In genomic region chr22:38697055-38697980, GRCh38 we compare ENCODE assay signal across 1 cellular context.
TF ChIP-seq lines count a peak whose summit lies in the region.

No MANE protein-coding gene starts in this region.

TF ChIP-seq in K562, 482 proteins besides CTCF, POLR2A, EP300 and RAD21 (continued from another document and continues in another):
- no peak for TF ChIP-seq GABPB2 (CRISPR knock-in tag; conservative IDR thresholded peaks at IDR 0.05)
- TF ChIP-seq ZNF24 (IDR thresholded peaks at IDR 0.05), result 0 out of 2 replicates have a peak, but pooled peaks have one; percentile 6
- TF ChIP-seq CXXC5 (CRISPR knock-in tag; IDR thresholded peaks at IDR 0.05), result peak; percentile 32; the same call in 1 of the 2 replicates
- TF ChIP-seq LCOR (CRISPR knock-in tag; IDR thresholded peaks at IDR 0.05), result no peak
- no peak for TF ChIP-seq NFATC3 (IDR thresholded peaks at IDR 0.05)
- TF ChIP-seq, protein P1, sequence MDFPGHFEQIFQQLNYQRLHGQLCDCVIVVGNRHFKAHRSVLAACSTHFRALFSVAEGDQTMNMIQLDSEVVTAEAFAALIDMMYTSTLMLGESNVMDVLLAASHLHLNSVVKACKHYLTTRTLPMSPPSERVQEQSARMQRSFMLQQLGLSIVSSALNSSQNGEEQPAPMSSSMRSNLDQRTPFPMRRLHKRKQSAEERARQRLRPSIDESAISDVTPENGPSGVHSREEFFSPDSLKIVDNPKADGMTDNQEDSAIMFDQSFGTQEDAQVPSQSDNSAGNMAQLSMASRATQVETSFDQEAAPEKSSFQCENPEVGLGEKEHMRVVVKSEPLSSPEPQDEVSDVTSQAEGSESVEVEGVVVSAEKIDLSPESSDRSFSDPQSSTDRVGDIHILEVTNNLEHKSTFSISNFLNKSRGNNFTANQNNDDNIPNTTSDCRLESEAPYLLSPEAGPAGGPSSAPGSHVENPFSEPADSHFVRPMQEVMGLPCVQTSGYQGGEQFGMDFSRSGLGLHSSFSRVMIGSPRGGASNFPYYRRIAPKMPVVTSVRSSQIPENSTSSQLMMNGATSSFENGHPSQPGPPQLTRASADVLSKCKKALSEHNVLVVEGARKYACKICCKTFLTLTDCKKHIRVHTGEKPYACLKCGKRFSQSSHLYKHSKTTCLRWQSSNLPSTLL (IDR thresholded peaks at IDR 0.05), result no peak
- TF ChIP-seq ARID4B (CRISPR knock-in tag; IDR thresholded peaks at IDR 0.05), result no peak
- TF ChIP-seq MTA1 (IDR thresholded peaks at IDR 0.05; ENCODE audit: borderline replicate concordance), result no peak
- TF ChIP-seq, protein P2, sequence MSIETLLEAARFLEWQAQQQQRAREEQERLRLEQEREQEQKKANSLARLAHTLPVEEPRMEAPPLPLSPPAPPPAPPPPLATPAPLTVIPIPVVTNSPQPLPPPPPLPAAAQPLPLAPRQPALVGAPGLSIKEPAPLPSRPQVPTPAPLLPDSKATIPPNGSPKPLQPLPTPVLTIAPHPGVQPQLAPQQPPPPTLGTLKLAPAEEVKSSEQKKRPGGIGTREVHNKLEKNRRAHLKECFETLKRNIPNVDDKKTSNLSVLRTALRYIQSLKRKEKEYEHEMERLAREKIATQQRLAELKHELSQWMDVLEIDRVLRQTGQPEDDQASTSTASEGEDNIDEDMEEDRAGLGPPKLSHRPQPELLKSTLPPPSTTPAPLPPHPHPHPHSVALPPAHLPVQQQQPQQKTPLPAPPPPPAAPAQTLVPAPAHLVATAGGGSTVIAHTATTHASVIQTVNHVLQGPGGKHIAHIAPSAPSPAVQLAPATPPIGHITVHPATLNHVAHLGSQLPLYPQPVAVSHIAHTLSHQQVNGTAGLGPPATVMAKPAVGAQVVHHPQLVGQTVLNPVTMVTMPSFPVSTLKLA (conservative IDR thresholded peaks at IDR 0.05), result no peak
- TF ChIP-seq CBX2 (IDR thresholded peaks at IDR 0.05; ENCODE audit: insufficient read depth, low read length, poor library complexity, severe bottlenecking), result no peak
- TF ChIP-seq PHB (CRISPR knock-in tag; IDR thresholded peaks at IDR 0.05), result no peak
- no peak for TF ChIP-seq ZNF41 (CRISPR knock-in tag; conservative IDR thresholded peaks at IDR 0.05)
- TF ChIP-seq, protein P3, sequence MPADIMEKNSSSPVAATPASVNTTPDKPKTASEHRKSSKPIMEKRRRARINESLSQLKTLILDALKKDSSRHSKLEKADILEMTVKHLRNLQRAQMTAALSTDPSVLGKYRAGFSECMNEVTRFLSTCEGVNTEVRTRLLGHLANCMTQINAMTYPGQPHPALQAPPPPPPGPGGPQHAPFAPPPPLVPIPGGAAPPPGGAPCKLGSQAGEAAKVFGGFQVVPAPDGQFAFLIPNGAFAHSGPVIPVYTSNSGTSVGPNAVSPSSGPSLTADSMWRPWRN (IDR thresholded peaks at IDR 0.05; ENCODE audit: low read depth), result no peak
- TF ChIP-seq, protein P4, sequence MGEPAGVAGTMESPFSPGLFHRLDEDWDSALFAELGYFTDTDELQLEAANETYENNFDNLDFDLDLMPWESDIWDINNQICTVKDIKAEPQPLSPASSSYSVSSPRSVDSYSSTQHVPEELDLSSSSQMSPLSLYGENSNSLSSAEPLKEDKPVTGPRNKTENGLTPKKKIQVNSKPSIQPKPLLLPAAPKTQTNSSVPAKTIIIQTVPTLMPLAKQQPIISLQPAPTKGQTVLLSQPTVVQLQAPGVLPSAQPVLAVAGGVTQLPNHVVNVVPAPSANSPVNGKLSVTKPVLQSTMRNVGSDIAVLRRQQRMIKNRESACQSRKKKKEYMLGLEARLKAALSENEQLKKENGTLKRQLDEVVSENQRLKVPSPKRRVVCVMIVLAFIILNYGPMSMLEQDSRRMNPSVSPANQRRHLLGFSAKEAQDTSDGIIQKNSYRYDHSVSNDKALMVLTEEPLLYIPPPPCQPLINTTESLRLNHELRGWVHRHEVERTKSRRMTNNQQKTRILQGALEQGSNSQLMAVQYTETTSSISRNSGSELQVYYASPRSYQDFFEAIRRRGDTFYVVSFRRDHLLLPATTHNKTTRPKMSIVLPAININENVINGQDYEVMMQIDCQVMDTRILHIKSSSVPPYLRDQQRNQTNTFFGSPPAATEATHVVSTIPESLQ (CRISPR knock-in tag; IDR thresholded peaks at IDR 0.05), result no peak
- no peak for TF ChIP-seq PATZ1 (CRISPR knock-in tag; IDR thresholded peaks at IDR 0.05; ENCODE audit: borderline replicate concordance)
- TF ChIP-seq, protein P5, sequence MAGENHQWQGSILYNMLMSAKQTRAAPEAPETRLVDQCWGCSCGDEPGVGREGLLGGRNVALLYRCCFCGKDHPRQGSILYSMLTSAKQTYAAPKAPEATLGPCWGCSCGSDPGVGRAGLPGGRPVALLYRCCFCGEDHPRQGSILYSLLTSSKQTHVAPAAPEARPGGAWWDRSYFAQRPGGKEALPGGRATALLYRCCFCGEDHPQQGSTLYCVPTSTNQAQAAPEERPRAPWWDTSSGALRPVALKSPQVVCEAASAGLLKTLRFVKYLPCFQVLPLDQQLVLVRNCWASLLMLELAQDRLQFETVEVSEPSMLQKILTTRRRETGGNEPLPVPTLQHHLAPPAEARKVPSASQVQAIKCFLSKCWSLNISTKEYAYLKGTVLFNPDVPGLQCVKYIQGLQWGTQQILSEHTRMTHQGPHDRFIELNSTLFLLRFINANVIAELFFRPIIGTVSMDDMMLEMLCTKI (IDR thresholded peaks at IDR 0.05; ENCODE audit: partially characterized antibody), result no peak
- TF ChIP-seq HEY1 (CRISPR knock-in tag; IDR thresholded peaks at IDR 0.05; ENCODE audit: borderline replicate concordance), result no peak
- no peak for TF ChIP-seq TBL1XR1 (IDR thresholded peaks at IDR 0.05; ENCODE audit: low read length in 2 of 2)
- no peak for TF ChIP-seq ZNF174 (CRISPR knock-in tag; IDR thresholded peaks at IDR 0.05)
- TF ChIP-seq MCM3 (IDR thresholded peaks at IDR 0.05), result no peak
- TF ChIP-seq SETDB1 (IDR thresholded peaks at IDR 0.05; ENCODE audit: low read length), result no peak
- no peak for TF ChIP-seq CUX1 (CRISPR knock-in tag; IDR thresholded peaks at IDR 0.05)
- TF ChIP-seq ZNF165 (CRISPR knock-in tag; IDR thresholded peaks at IDR 0.05; ENCODE audit: borderline replicate concordance), result no peak
- peak; percentile 57 for TF ChIP-seq TCF3 (CRISPR knock-in tag; IDR thresholded peaks at IDR 0.05)
- TF ChIP-seq POU5F1 (IDR thresholded peaks at IDR 0.05; ENCODE audit: borderline replicate concordance, low read depth, low read length, partially characterized antibody), result no peak
- TF ChIP-seq SUPT5H (IDR thresholded peaks at IDR 0.05), result no peak
- no peak for TF ChIP-seq SP1 (CRISPR knock-in tag; IDR thresholded peaks at IDR 0.05)
- no peak for TF ChIP-seq CREB5 (CRISPR knock-in tag; IDR thresholded peaks at IDR 0.05)
- TF ChIP-seq ZHX1 (conservative IDR thresholded peaks at IDR 0.05; ENCODE audit: low read length), result no peak
- no peak for TF ChIP-seq GATAD2A (IDR thresholded peaks at IDR 0.05)
- no peak for TF ChIP-seq KLF1 (tag; IDR thresholded peaks at IDR 0.05)
- TF ChIP-seq ZNF668 (CRISPR knock-in tag; IDR thresholded peaks at IDR 0.05), result no peak
